24 cellular contexts compared by ENCODE assay signal in genomic region chr1:216238844-216239243, GRCh38.
DNase-seq lines count a peak whose midpoint lies in the region; ATAC-seq and TF ChIP-seq lines count a peak whose summit lies in the region.
"Had no signal": no experiment of that assay in that cellular context is flagged by ENCODE, and none has a peak within 500 bp of the region (broad histone marks: within the 10 kb centered on the region; RNA-seq: fewer than 3 reads in every experiment).

No MANE protein-coding gene starts in this region.

- no peak overlapping the region for H3K27ac ChIP-seq in esophagus squamous epithelium
- H3K27ac ChIP-seq: 22Rv1, BLaER1, C4-2B had no signal

- H3K4me3 Mint-ChIP-seq in progenitor cell of endocrine pancreas (ENCODE audit: low read depth) (no peak overlapping the region), type B pancreatic cell (no peak overlapping the region)
- H3K4me3 Mint-ChIP-seq: B cell; CD4-positive, CD25-positive, alpha-beta regulatory T cell; CD8-positive, alpha-beta T cell; GM23338; H9; HFFc6 had no signal

- DNase-seq in NCI-H82 (lab: John Stamatoyannopoulos, UW) (peak; percentile 37), NCI-H82 treated with DMSO at 0.1 percent for 48 hours (lab: John Stamatoyannopoulos, UW; ENCODE audit: unreplicated experiment) (no peak), fibroblast of villous mesenchyme (ENCODE audit: low read depth) (peak; percentile 5), progenitor cell of endocrine pancreas (ENCODE audit: low spot score, unreplicated experiment) (no peak), superior temporal gyrus (ENCODE audit: extremely low spot score) (no peak), esophagus squamous epithelium (lab: John Stamatoyannopoulos, UW) (no peak), type B pancreatic cell (ENCODE audit: extremely low spot score, unreplicated experiment) (no peak)
- DNase-seq: Caco-2; CD4-positive, CD25-positive, alpha-beta regulatory T cell; CD8-positive, alpha-beta T cell; DMS153; DND-41; EL; GDM1; H9; HFFc6 had no signal

- H3K36me3 ChIP-seq in esophagus squamous epithelium = no peaks in the 10 kb centered on the region
- H3K36me3 ChIP-seq: BLaER1 had no signal

- no peaks in the 10 kb centered on the region for H3K27me3 ChIP-seq in esophagus squamous epithelium
- H3K27me3 ChIP-seq: BLaER1 had no signal

- intact Hi-C loops in esophagus squamous epithelium (cut with DNase I) = no loop called here

- no peaks in the 10 kb centered on the region for H3K9me3 Mint-ChIP-seq in progenitor cell of endocrine pancreas (ENCODE audit: low read depth)
- no peaks in the 10 kb centered on the region for H3K9me3 Mint-ChIP-seq in type B pancreatic cell
- H3K9me3 Mint-ChIP-seq: GM23338, H9, HFFc6 had no signal

- peak; percentile 84 for ATAC-seq in SK-N-SH treated with all-trans-retinoic acid at 6 μM for 48 hours
- ATAC-seq: CD8-positive, alpha-beta T cell; GM12878; GM23338; HCT116 had no signal

- no peak overlapping the region for H3K4me3 ChIP-seq in fibroblast of villous mesenchyme (ENCODE audit: low read depth, low read length)
- H3K4me3 ChIP-seq in esophagus squamous epithelium = no peak overlapping the region
- H3K4me3 ChIP-seq: BLaER1, GM12878, GM23338 had no signal

- H3K27me3 Mint-ChIP-seq in progenitor cell of endocrine pancreas (no peaks in the 10 kb centered on the region), type B pancreatic cell (peaks cover 7% of the 10 kb centered on the region)
- H3K27me3 Mint-ChIP-seq: B cell; CD4-positive, CD25-positive, alpha-beta regulatory T cell had no signal

- no peaks in the 10 kb centered on the region for H3K9me3 ChIP-seq in esophagus squamous epithelium
- H3K9me3 ChIP-seq: BLaER1, Caco-2 had no signal

- H3K27ac Mint-ChIP-seq in progenitor cell of endocrine pancreas (no peak overlapping the region), type B pancreatic cell (no peak overlapping the region)
- H3K27ac Mint-ChIP-seq: B cell; CD4-positive, CD25-positive, alpha-beta regulatory T cell; CD8-positive, alpha-beta T cell; GM23338; HFFc6 had no signal

- H3K4me1 ChIP-seq in esophagus squamous epithelium = no peaks in the 10 kb centered on the region
- H3K4me1 ChIP-seq: BLaER1, Caco-2 had no signal

- TF ChIP-seq CTCF in fibroblast of villous mesenchyme (IDR thresholded peaks at IDR 0.05; ENCODE audit: insufficient read depth, low read depth, low read length) = no peak
- TF ChIP-seq CTCF in progenitor cell of endocrine pancreas (IDR thresholded peaks at IDR 0.05; ENCODE audit: unreplicated experiment) = no peak
- no peak for TF ChIP-seq CTCF in esophagus squamous epithelium (IDR thresholded peaks at IDR 0.05)
- no peak for TF ChIP-seq CTCF in type B pancreatic cell (conservative IDR thresholded peaks at IDR 0.05)

- 70 to 76% methylated on average over 1 of the region's 1 CpG for WGBS in esophagus squamous epithelium, 2 donors

- peaks cover 3% of the 10 kb centered on the region for H3K4me1 Mint-ChIP-seq in progenitor cell of endocrine pancreas (ENCODE audit: low read depth)
- H3K4me1 Mint-ChIP-seq in type B pancreatic cell (ENCODE audit: unreplicated experiment) = peaks cover 4% of the 10 kb centered on the region
- H3K4me1 Mint-ChIP-seq: B cell; CD4-positive, CD25-positive, alpha-beta regulatory T cell had no signal

- TF ChIP-seq POLR2A in esophagus squamous epithelium (IDR thresholded peaks at IDR 0.05) = no peak

- H3K36me3 Mint-ChIP-seq in progenitor cell of endocrine pancreas (ENCODE audit: insufficient read depth) (no peaks in the 10 kb centered on the region), type B pancreatic cell (no peaks in the 10 kb centered on the region)
- H3K36me3 Mint-ChIP-seq: CD4-positive, CD25-positive, alpha-beta regulatory T cell; CD8-positive, alpha-beta T cell had no signal

TF ChIP-seq in SK-N-SH treated with all-trans-retinoic acid at 6 μM for 48 hours, 23 proteins besides CTCF, POLR2A, EP300 and RAD21:
- TF ChIP-seq RARB (CRISPR knock-in tag; IDR thresholded peaks at IDR 0.05) (no peak), ISL1 (CRISPR knock-in tag; IDR thresholded peaks at IDR 0.05) (no peak), POU6F1 (CRISPR knock-in tag; IDR thresholded peaks at IDR 0.05; ENCODE audit: borderline replicate concordance, low read depth) (no peak), OSR1 (CRISPR knock-in tag; IDR thresholded peaks at IDR 0.05) (no peak), SNAI2 (CRISPR knock-in tag; IDR thresholded peaks at IDR 0.05) (no peak), TCF4 (CRISPR knock-in tag; IDR thresholded peaks at IDR 0.05; ENCODE audit: borderline replicate concordance) (no peak; the same call in 1 of the 2 replicates), ZNF8 (CRISPR knock-in tag; IDR thresholded peaks at IDR 0.05) (no peak), BACH2 (CRISPR knock-in tag; IDR thresholded peaks at IDR 0.05; ENCODE audit: borderline replicate concordance) (no peak), ESRRG (CRISPR knock-in tag; IDR thresholded peaks at IDR 0.05) (no peak), ZFP3 (CRISPR knock-in tag; IDR thresholded peaks at IDR 0.05) (no peak), GLIS3 (CRISPR knock-in tag; IDR thresholded peaks at IDR 0.05) (no peak), PPARA (CRISPR knock-in tag; IDR thresholded peaks at IDR 0.05; ENCODE audit: borderline replicate concordance) (no peak), ZNF565 (CRISPR knock-in tag; conservative IDR thresholded peaks at IDR 0.05; ENCODE audit: low read depth) (no peak), CSDC2 (CRISPR knock-in tag; IDR thresholded peaks at IDR 0.05) (no peak), PATZ1 (CRISPR knock-in tag; IDR thresholded peaks at IDR 0.05; ENCODE audit: borderline replicate concordance) (no peak)
- TF ChIP-seq, protein P1, sequence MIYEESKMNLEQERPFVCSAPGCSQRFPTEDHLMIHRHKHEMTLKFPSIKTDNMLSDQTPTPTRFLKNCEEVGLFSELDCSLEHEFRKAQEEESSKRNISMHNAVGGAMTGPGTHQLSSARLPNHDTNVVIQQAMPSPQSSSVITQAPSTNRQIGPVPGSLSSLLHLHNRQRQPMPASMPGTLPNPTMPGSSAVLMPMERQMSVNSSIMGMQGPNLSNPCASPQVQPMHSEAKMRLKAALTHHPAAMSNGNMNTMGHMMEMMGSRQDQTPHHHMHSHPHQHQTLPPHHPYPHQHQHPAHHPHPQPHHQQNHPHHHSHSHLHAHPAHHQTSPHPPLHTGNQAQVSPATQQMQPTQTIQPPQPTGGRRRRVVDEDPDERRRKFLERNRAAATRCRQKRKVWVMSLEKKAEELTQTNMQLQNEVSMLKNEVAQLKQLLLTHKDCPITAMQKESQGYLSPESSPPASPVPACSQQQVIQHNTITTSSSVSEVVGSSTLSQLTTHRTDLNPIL (CRISPR knock-in tag; IDR thresholded peaks at IDR 0.05; ENCODE audit: low read depth) = no peak
- TF ChIP-seq, protein P2, sequence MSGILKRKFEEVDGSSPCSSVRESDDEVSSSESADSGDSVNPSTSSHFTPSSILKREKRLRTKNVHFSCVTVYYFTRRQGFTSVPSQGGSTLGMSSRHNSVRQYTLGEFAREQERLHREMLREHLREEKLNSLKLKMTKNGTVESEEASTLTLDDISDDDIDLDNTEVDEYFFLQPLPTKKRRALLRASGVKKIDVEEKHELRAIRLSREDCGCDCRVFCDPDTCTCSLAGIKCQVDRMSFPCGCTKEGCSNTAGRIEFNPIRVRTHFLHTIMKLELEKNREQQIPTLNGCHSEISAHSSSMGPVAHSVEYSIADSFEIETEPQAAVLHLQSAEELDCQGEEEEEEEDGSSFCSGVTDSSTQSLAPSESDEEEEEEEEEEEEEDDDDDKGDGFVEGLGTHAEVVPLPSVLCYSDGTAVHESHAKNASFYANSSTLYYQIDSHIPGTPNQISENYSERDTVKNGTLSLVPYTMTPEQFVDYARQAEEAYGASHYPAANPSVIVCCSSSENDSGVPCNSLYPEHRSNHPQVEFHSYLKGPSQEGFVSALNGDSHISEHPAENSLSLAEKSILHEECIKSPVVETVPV (CRISPR knock-in tag; IDR thresholded peaks at IDR 0.05) = no peak

Comparison
In these comparisons a context has a peak if more than half of its experiments do, and no peak if none do; other contexts are left out.
1. DNase-seq: peak in NCI-H82 (single experiment) and fibroblast of villous mesenchyme (single experiment); none in NCI-H82 treated with DMSO at 0.1 percent for 48 hours (single experiment), progenitor cell of endocrine pancreas (single experiment), superior temporal gyrus (single experiment), esophagus squamous epithelium (single experiment) and type B pancreatic cell (single experiment).